In genomic region chr3:113245775-113246174, GRCh38 we compare ENCODE assay signal across 19 cellular contexts. TPM values are rescaled to one million over a fixed set of nuclear protein-coding genes. Genes with fewer than 3 reads are reported as not detected.
DNase-seq lines count a peak whose midpoint lies in the region; ATAC-seq, FAIRE-seq and TF ChIP-seq lines count a peak whose summit lies in the region.
"Had no signal": no experiment of that assay in that cellular context is flagged by ENCODE, and none has a peak within 500 bp of the region (broad histone marks: within the 10 kb centered on the region; RNA-seq: fewer than 3 reads in every experiment).

No MANE protein-coding gene starts in this region.

- 0% methylated on average over 5 of the region's 5 CpGs for WGBS in GM23248 (ENCODE audit: low coverage in 1 of 2, low lambda C conversion rate in 2 of 2, missing lambda C conversion rate in 2 of 2), 2 experiments

- peaks cover 70% of the 10 kb centered on the region for H3K4me1 ChIP-seq in GM23248 (ENCODE audit: insufficient read depth)
- peaks cover 6 to 16% (median 15%) of the 10 kb centered on the region in 3 donors for H3K4me1 ChIP-seq in skeletal muscle tissue (ENCODE audit: control insufficient read depth in 3 of 3, insufficient read depth in 3 of 3, low read length in 3 of 3)
- peaks cover 45% of the 10 kb centered on the region for H3K4me1 ChIP-seq in GM23338 (ENCODE audit: insufficient read depth)

- H2AFZ ChIP-seq in GM23248 (peak overlapping the region; percentile 28), GM23338 (no peak overlapping the region)

- H4K20me1 ChIP-seq in GM23248 (ENCODE audit: insufficient read depth) (no peaks in the 10 kb centered on the region), GM23338 (replicated peaks; ENCODE audit: insufficient read depth) (no peaks in the 10 kb centered on the region)

- H3K36me3 Mint-ChIP-seq in brain (peaks cover 12% of the 10 kb centered on the region), GM23338 (ENCODE audit: low read depth) (no peaks in the 10 kb centered on the region; the same call in 2 of the 3 replicates)

- TF ChIP-seq POLR2A in H54 (IDR thresholded peaks at IDR 0.05; ENCODE audit: low read depth, low read length), result no peak

- DNase-seq in GM23248 (peak; percentile 90), left ventricle myocardium superior (peak; percentile 62), H7 (no peak), GM23338 (ENCODE audit: low spot score) (no peak), H54 (ENCODE audit: insufficient read length, low spot score) (no peak)
- DNase-seq: activated CD4-positive, alpha-beta T cell treated with anti-CD3 and anti-CD28 coated beads for 4 hours; activated gamma-delta T cell; GF-D8; NCI-H510A; stimulated activated CD4-positive, alpha-beta T cell treated with anti-CD3 and anti-CD28 coated beads, Interleukin-4, amount 100 ng/mL, for 1 hour; substantia nigra had no signal

- no peak for FAIRE-seq in H54 (lab: Jason Lieb, UNC)

- H3K4me1 Mint-ChIP-seq in brain, result peaks cover 90% of the 10 kb centered on the region
- H3K4me1 Mint-ChIP-seq in GM23338, result peaks cover 64% of the 10 kb centered on the region

- in situ Hi-C loops in GM23248 (cut with MboI), result no loop called here

- peak overlapping the region; percentile 29; the same call in 1 of the 2 replicates for H3K4me3 ChIP-seq in GM23248
- H3K4me3 ChIP-seq in skeletal muscle tissue (ENCODE audit: low read length in 3 of 3), result no peak overlapping the region
- no peak overlapping the region for H3K4me3 ChIP-seq in H7 (ENCODE audit: insufficient read depth, low read depth, low read length)
- no peak overlapping the region for H3K4me3 ChIP-seq in GM23338
- H3K4me3 ChIP-seq: SJSA1 had no signal

- H3K36me3 ChIP-seq in GM23248 (ENCODE audit: low read depth), result no peaks in the 10 kb centered on the region
- peaks cover 0 to 5% (median 0%) of the 10 kb centered on the region in 3 donors for H3K36me3 ChIP-seq in skeletal muscle tissue (ENCODE audit: control insufficient read depth in 3 of 3, insufficient read depth in 3 of 3, low read length in 3 of 3)
- H3K36me3 ChIP-seq in H7 (replicated peaks; ENCODE audit: control insufficient read depth, insufficient read depth, low read length), result no peaks in the 10 kb centered on the region
- H3K36me3 ChIP-seq in GM23338 (ENCODE audit: insufficient read depth), result no peaks in the 10 kb centered on the region
- H3K36me3 ChIP-seq: SJSA1 had no signal

- H3F3A ChIP-seq in GM23248 (ENCODE audit: insufficient read depth), result peaks cover 60% of the 10 kb centered on the region
- H3F3A ChIP-seq in GM23338 (replicated peaks; ENCODE audit: low read depth), result no peaks in the 10 kb centered on the region

- H3K9me2 ChIP-seq in GM23248 (ENCODE audit: insufficient read depth), result no peaks in the 10 kb centered on the region
- no peaks in the 10 kb centered on the region for H3K9me2 ChIP-seq in GM23338 (ENCODE audit: insufficient read depth)

- H3K79me2 ChIP-seq in GM23248 (ENCODE audit: insufficient read depth), result peaks cover 40% of the 10 kb centered on the region
- H3K79me2 ChIP-seq in GM23338 (replicated peaks; ENCODE audit: insufficient read depth), result no peaks in the 10 kb centered on the region

- H3K4me2 ChIP-seq in GM23248 (ENCODE audit: unreplicated experiment) (peak overlapping the region; percentile 79), GM23338 (no peak overlapping the region)
- H3K4me2 ChIP-seq: KMS-11 had no signal

- H3K9me3 Mint-ChIP-seq in brain (no peaks in the 10 kb centered on the region), GM23338 (no peaks in the 10 kb centered on the region; the same call in 2 of the 3 replicates)

- H3K27me3 Mint-ChIP-seq in brain (no peaks in the 10 kb centered on the region), GM23338 (ENCODE audit: insufficient read depth, low read depth, poor library complexity) (peaks cover 14% of the 10 kb centered on the region)

- TF ChIP-seq CTCF in brain (conservative IDR thresholded peaks at IDR 0.05) (no peak), GM23338 (conservative IDR thresholded peaks at IDR 0.05; ENCODE audit: low read depth in 2 of 2) (no peak)

- H3K9ac ChIP-seq in GM23248, result peak overlapping the region; percentile 63
- H3K9ac ChIP-seq in skeletal muscle tissue (ENCODE audit: low read depth in 1 of 3, low read length in 3 of 3), result no peak overlapping the region
- H3K9ac ChIP-seq: KMS-11 had no signal

- H3K9me3 ChIP-seq in GM23248 (ENCODE audit: low read depth), result no peaks in the 10 kb centered on the region
- H3K9me3 ChIP-seq in skeletal muscle tissue (ENCODE audit: control insufficient read depth in 3 of 3, low read length in 3 of 3), result no peaks in the 10 kb centered on the region
- H3K9me3 ChIP-seq: SJSA1 had no signal

- H3K27ac Mint-ChIP-seq in brain (peak overlapping the region; percentile 84 to 96 (median 95)), GM23338 (no peak overlapping the region)

- H3K27ac ChIP-seq in GM23248 (peak overlapping the region; percentile 68), skeletal muscle tissue (ENCODE audit: low read depth, low read length) (peak overlapping the region; percentile 20), GM23338 (ENCODE audit: low read depth) (no peak overlapping the region)
- H3K27ac ChIP-seq: C4-2B, KMS-11, SJSA1 had no signal

- ATAC-seq in left ventricle myocardium superior (peak; percentile 75), HG03175 (IDR thresholded peaks at IDR 0.05; ENCODE audit: unreplicated experiment) (no peak), GM23338 (no peak)
- ATAC-seq: HCT116 had no signal

- H3K27me3 ChIP-seq in GM23248 (replicated peaks; ENCODE audit: insufficient read depth), result no peaks in the 10 kb centered on the region
- H3K27me3 ChIP-seq in skeletal muscle tissue (ENCODE audit: control insufficient read depth in 3 of 3, insufficient read depth in 3 of 3, low read length in 3 of 3), result no peaks in the 10 kb centered on the region
- no peaks in the 10 kb centered on the region for H3K27me3 ChIP-seq in H7 (ENCODE audit: control insufficient read depth, insufficient read depth, low read length)
- H3K27me3 ChIP-seq in GM23338 (ENCODE audit: insufficient read depth), result no peaks in the 10 kb centered on the region
- H3K27me3 ChIP-seq: SJSA1 had no signal

- peak overlapping the region; percentile 63 to 78 (median 70) for H3K4me3 Mint-ChIP-seq in brain
- no peak overlapping the region for H3K4me3 Mint-ChIP-seq in GM23338

- intact Hi-C loops in left ventricle myocardium superior (cut with micrococcal nuclease), result no loop called here

TF ChIP-seq in GM23338, 12 proteins besides CTCF, POLR2A, EP300 and RAD21:
- TF ChIP-seq EZH2 (IDR thresholded peaks at IDR 0.05; ENCODE audit: low read depth, unreplicated experiment) (no peak), REST (IDR thresholded peaks at IDR 0.05; ENCODE audit: unreplicated experiment) (no peak)

RNA-seq across cellular contexts. Expression of gene BOC, which starts 34.4 kb away (rescaled TPM):
- total RNA-seq in GM23248 (2014; rRNA removed; shearing (Covaris generic)), result 16.8 and 18.4 TPM in 2 replicates
- 20.8 and 21.6 TPM in 2 replicates for polyA plus RNA-seq in GM23248 (2016; fragmentation: Nextera tagmentation; extraction: Ambion mirVana)
- polyA plus RNA-seq in brain (ENCODE audit: insufficient read depth, low read depth, low replicate concordance), result 23.3 TPM
- 5.5 TPM for total RNA-seq in left ventricle myocardium superior
- total RNA-seq in skeletal muscle tissue, result 28.7 TPM
- 2.8 and 3.0 TPM in 2 replicates for total RNA-seq in H7 (2014; rRNA removed; shearing (Covaris generic))
- total RNA-seq in GM23338 (2014; rRNA removed; shearing (Covaris generic)), result 3.0 and 4.1 TPM in 2 replicates
- 2.1 and 3.2 TPM in 2 replicates for polyA plus RNA-seq in GM23338 (2016; fragmentation: Nextera tagmentation; extraction: Ambion mirVana)
- total RNA-seq: dermis microvascular lymphatic vessel endothelial cell had no signal

Comparison
In these comparisons a context has a peak if more than half of its experiments do, and no peak if none do; other contexts are left out.
1. DNase-seq: peak in GM23248 (single experiment) and left ventricle myocardium superior (single experiment); none in H7 (single experiment), GM23338 (single experiment) and H54 (single experiment).